ENCODE assay signal across 18 cellular contexts in genomic region chr10:116826803-116827202, GRCh38. TPM values are rescaled to one million over a fixed set of nuclear protein-coding genes. Genes with fewer than 3 reads are reported as not detected.
DNase-seq lines count a peak whose midpoint lies in the region; ATAC-seq and TF ChIP-seq lines count a peak whose summit lies in the region.
"Had no signal": no experiment of that assay in that cellular context is flagged by ENCODE, and none has a peak within 500 bp of the region (broad histone marks: within the 10 kb centered on the region; RNA-seq: fewer than 3 reads in every experiment).

No MANE protein-coding gene starts in this region.

- peaks cover 12% of the 10 kb centered on the region for H3K4me1 Mint-ChIP-seq in endodermal cell

- intact Hi-C loops in thyroid gland (cut with DNase I), result no loop called here

- DNase-seq in NCI-H748 (lab: John Stamatoyannopoulos, UW; ENCODE audit: unreplicated experiment) (peak; percentile 4), NCI-H748 treated with DMSO at 0.1 percent for 48 hours (lab: John Stamatoyannopoulos, UW) (no peak), LHCN-M2 (ENCODE audit: low read depth) (peak; percentile 61), endodermal cell (peak; percentile 60), renal cortical epithelial cell (ENCODE audit: low read depth) (peak; percentile 77), thyroid gland (no peak)
- DNase-seq: activated CD4-positive, alpha-beta T cell treated with anti-CD3 and anti-CD28 coated beads for 1 hour; anterior cingulate cortex; cortex of kidney; erythroblast; GDM1; MM.1S; SHP77 treated with DMSO at 0.1 percent for 48 hours; stimulated activated CD4-positive, alpha-beta T cell treated with anti-CD3 and anti-CD28 coated beads, Interleukin-2, amount 100 ng/mL, for 24 hours had no signal

- no peak for TF ChIP-seq POLR2A in thyroid gland (IDR thresholded peaks at IDR 0.05)

- H3K4me1 ChIP-seq in endodermal cell (ENCODE audit: control insufficient read depth, insufficient read depth, low read length) (no peaks in the 10 kb centered on the region), thyroid gland (no peaks in the 10 kb centered on the region)

- ATAC-seq in HG02571 (IDR thresholded peaks at IDR 0.05; ENCODE audit: unreplicated experiment) (no peak), HG03045 (IDR thresholded peaks at IDR 0.05; ENCODE audit: unreplicated experiment) (no peak)
- ATAC-seq: sciatic nerve had no signal

- H3K27me3 Mint-ChIP-seq in endodermal cell (ENCODE audit: insufficient read depth), result no peaks in the 10 kb centered on the region

- peaks cover 22% of the 10 kb centered on the region for H3K36me3 Mint-ChIP-seq in endodermal cell (ENCODE audit: low read depth)

- H3K4me3 ChIP-seq in endodermal cell (ENCODE audit: low read length) (no peak overlapping the region), thyroid gland (replicated peaks in 1 of 3) (no peak overlapping the region)

- no peaks in the 10 kb centered on the region for H3K9me3 Mint-ChIP-seq in endodermal cell

- TF ChIP-seq CTCF in endodermal cell (conservative IDR thresholded peaks at IDR 0.05) (no peak), thyroid gland (IDR thresholded peaks at IDR 0.05) (no peak)

- H3K27ac ChIP-seq in endodermal cell (ENCODE audit: low read depth, low read length) (no peak overlapping the region), thyroid gland (no peak overlapping the region)

- no peak overlapping the region for H3K4me3 Mint-ChIP-seq in endodermal cell
- H3K4me3 Mint-ChIP-seq: T-helper 1 cell treated with Interleukin-12 subunit alpha and Interleukin-12 subunit beta and Interleukin-4 antibody, amounts not matched to agents 30 μg/mL and 1 μg/mL, for 36 hours had no signal

- no peaks in the 10 kb centered on the region for H3K36me3 ChIP-seq in endodermal cell (ENCODE audit: control insufficient read depth, insufficient read depth, low read length)
- H3K36me3 ChIP-seq in thyroid gland, result no peaks in the 10 kb centered on the region

- H3K9me3 ChIP-seq in endodermal cell (ENCODE audit: control insufficient read depth, low read length) (no peaks in the 10 kb centered on the region), thyroid gland (no peaks in the 10 kb centered on the region)

- H3K27ac Mint-ChIP-seq in endodermal cell, result no peak overlapping the region
- H3K27ac Mint-ChIP-seq: T-helper 1 cell treated with Interleukin-12 subunit alpha and Interleukin-12 subunit beta and Interleukin-4 antibody, amounts not matched to agents 30 μg/mL and 1 μg/mL, for 36 hours had no signal

- no peak overlapping the region for H3K9ac ChIP-seq in endodermal cell (ENCODE audit: extremely low read depth, low read length, poor library complexity, severe bottlenecking)

- 79 to 93% methylated on average over 5 to 7 of the region's 7 CpGs for WGBS in endodermal cell (ENCODE audit: insufficient coverage in 1 of 2, insufficient read length in 1 of 2), 2 experiments
- WGBS in thyroid gland, 2 donors, result 89 to 91% methylated on average over 7 of the region's 7 CpGs

- H3K27me3 ChIP-seq in endodermal cell (ENCODE audit: control insufficient read depth, insufficient read depth, low read length, poor library complexity, severe bottlenecking) (no peaks in the 10 kb centered on the region), thyroid gland (no peaks in the 10 kb centered on the region)

RNA-seq across cellular contexts. Expression of gene ENO4, which starts 22.5 kb away (rescaled TPM):
- total RNA-seq in LHCN-M2 (2014; rRNA removed), result 0.19 and 0.23 TPM in 2 replicates
- polyA plus RNA-seq in LHCN-M2 (2012), result 0.58 TPM
- total RNA-seq in endodermal cell, result 1 to 10 TPM; 1.1 to 2.2 TPM
- polyA plus RNA-seq in endodermal cell (2013, experiment 1 of 2), result 0.53 TPM
- 1.7 TPM for polyA plus RNA-seq in endodermal cell (2013, experiment 2 of 2)
- total RNA-seq in renal cortical epithelial cell, result 0.35 and 0.50 TPM in 2 replicates
- 1 to 10 TPM in 3 of 4 donors, under 1 TPM in 1; 0.44 to 1.8 (median 1.2) TPM for total RNA-seq in thyroid gland

Comparison
In these comparisons a context has a peak if more than half of its experiments do, and no peak if none do; other contexts are left out.
1. DNase-seq: peak in NCI-H748 (single experiment), LHCN-M2 (single experiment), endodermal cell (single experiment) and renal cortical epithelial cell (single experiment); none in NCI-H748 treated with DMSO at 0.1 percent for 48 hours (single experiment) and thyroid gland (0 of 2).